In the genomic region with DNA sequence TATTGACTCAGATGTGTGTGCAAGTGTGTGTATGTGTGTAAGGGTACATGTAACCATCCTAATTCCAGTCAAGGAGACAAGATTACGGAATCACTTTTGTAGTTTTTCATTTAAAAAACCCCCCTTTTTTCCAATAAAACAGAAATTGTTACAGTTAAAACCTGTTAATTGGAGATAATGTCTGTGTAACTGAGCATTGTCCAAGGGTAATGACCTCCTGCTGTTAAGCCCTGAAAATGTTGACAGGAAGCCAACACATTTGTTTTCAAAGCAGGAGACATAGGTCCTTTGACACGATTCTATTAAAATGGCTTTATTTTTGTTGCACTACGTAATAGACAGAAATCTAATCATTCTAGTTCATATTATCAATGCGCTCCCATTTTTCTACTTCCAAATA, we compare ENCODE assay signal across 17 cellular contexts.
DNase-seq lines count a peak whose midpoint lies in the region; ATAC-seq and TF ChIP-seq lines count a peak whose summit lies in the region.
"Had no signal": no experiment of that assay in that cellular context is flagged by ENCODE, and none has a peak within 500 bp of the region (broad histone marks: within the 10 kb centered on the region; RNA-seq: fewer than 3 reads in every experiment).

No MANE protein-coding gene starts in this region.

- no peaks in the 10 kb centered on the region for H3K36me3 ChIP-seq in mesendoderm (ENCODE audit: control insufficient read depth, insufficient read depth, low read length)

- no peak for TF ChIP-seq CTCF in endothelial cell (IDR thresholded peaks at IDR 0.05; ENCODE audit: unreplicated experiment)

- no peaks in the 10 kb centered on the region for H3K4me1 Mint-ChIP-seq in stimulated activated effector memory CD8-positive, alpha-beta T cell treated with anti-CD3 and anti-CD28 coated beads, Interleukin-12 subunit alpha, Interleukin-12 subunit beta, amount 100 ng/mL, for 72 hours
- no peaks in the 10 kb centered on the region for H3K4me1 Mint-ChIP-seq in endothelial cell (ENCODE audit: unreplicated experiment)
- H3K4me1 Mint-ChIP-seq: CD14-positive monocyte had no signal

- H2BK120ac ChIP-seq in mesendoderm (ENCODE audit: low read depth, low read length), result no peak overlapping the region

- DNase-seq in DMS 273 (lab: John Stamatoyannopoulos, UW; ENCODE audit: unreplicated experiment) (peak; percentile 51), DMS 273 treated with DMSO at 0.1 percent for 48 hours (lab: John Stamatoyannopoulos, UW) (no peak), NCI-H748 treated with DMSO at 0.1 percent for 48 hours (lab: John Stamatoyannopoulos, UW) (peak; percentile 50), mesendoderm (peak; percentile 44), endothelial cell (ENCODE audit: low spot score) (no peak)
- DNase-seq in stimulated activated effector memory CD8-positive, alpha-beta T cell treated with anti-CD3 and anti-CD28 coated beads, Interleukin-12 subunit alpha, Interleukin-12 subunit beta, amount 100 ng/mL, for 72 hours (ENCODE audit: low spot score in 2 of 2), result no peak
- DNase-seq: Caco-2, DMS79, NCI-H1436 treated with DMSO at 0.1 percent for 48 hours, NCI-H446 treated with DMSO at 0.1 percent for 48 hours, PC-9, T-helper 1 cell had no signal

- H3K4me3 ChIP-seq in mesendoderm (ENCODE audit: low read length), result no peak overlapping the region
- H3K4me3 ChIP-seq: PC-9 had no signal

- no peak for TF ChIP-seq EP300 in Ishikawa (IDR thresholded peaks at IDR 0.05; ENCODE audit: borderline replicate concordance)

- no peaks in the 10 kb centered on the region for H3K27me3 ChIP-seq in mesendoderm (ENCODE audit: insufficient read depth, low read length, poor library complexity)

- H3K23ac ChIP-seq in mesendoderm (ENCODE audit: low read length), result no peak overlapping the region

- no peaks in the 10 kb centered on the region for H3K79me1 ChIP-seq in mesendoderm (ENCODE audit: low read length)

- H3K27ac Mint-ChIP-seq in stimulated activated effector memory CD8-positive, alpha-beta T cell treated with anti-CD3 and anti-CD28 coated beads, Interleukin-12 subunit alpha, Interleukin-12 subunit beta, amount 100 ng/mL, for 72 hours, result no peak overlapping the region
- no peak overlapping the region for H3K27ac Mint-ChIP-seq in endothelial cell (ENCODE audit: unreplicated experiment)
- H3K27ac Mint-ChIP-seq: CD14-positive monocyte had no signal

- H3K18ac ChIP-seq in mesendoderm (ENCODE audit: low read length), result no peak overlapping the region

- H2BK5ac ChIP-seq in mesendoderm (ENCODE audit: low read length), result no peak overlapping the region

- TF ChIP-seq RAD21 in Ishikawa (IDR thresholded peaks at IDR 0.05; ENCODE audit: low read depth), result no peak

- no peak overlapping the region for H2AK5ac ChIP-seq in mesendoderm (ENCODE audit: low read length)

- no peaks in the 10 kb centered on the region for H3K4me1 ChIP-seq in mesendoderm (ENCODE audit: control insufficient read depth, low read depth, low read length)
- H3K4me1 ChIP-seq: Caco-2 had no signal

- H3K9ac ChIP-seq in mesendoderm (ENCODE audit: low read length), result no peak overlapping the region

- H3K56ac ChIP-seq in mesendoderm (ENCODE audit: low read length), result no peak overlapping the region

- H2BK15ac ChIP-seq in mesendoderm (replicated peaks; ENCODE audit: low read depth), result no peak overlapping the region

- H3K79me2 ChIP-seq in mesendoderm (ENCODE audit: control insufficient read depth, insufficient read depth, low read length), result no peaks in the 10 kb centered on the region

- no peak overlapping the region for H3K4ac ChIP-seq in mesendoderm (ENCODE audit: low read depth, low read length)

- H4K5ac ChIP-seq in mesendoderm (ENCODE audit: low read length), result no peak overlapping the region

- H3K27ac ChIP-seq in mesendoderm (ENCODE audit: low read depth, low read length), result no peak overlapping the region
- H3K27ac ChIP-seq: 22Rv1, PC-9, RWPE1 had no signal

- no peak overlapping the region for H4K8ac ChIP-seq in mesendoderm (ENCODE audit: low read depth, low read length)

- peaks cover 2% of the 10 kb centered on the region for H3K9me3 Mint-ChIP-seq in stimulated activated effector memory CD8-positive, alpha-beta T cell treated with anti-CD3 and anti-CD28 coated beads, Interleukin-12 subunit alpha, Interleukin-12 subunit beta, amount 100 ng/mL, for 72 hours
- no peaks in the 10 kb centered on the region for H3K9me3 Mint-ChIP-seq in endothelial cell (ENCODE audit: unreplicated experiment)

- H3K4me2 ChIP-seq in mesendoderm (ENCODE audit: low read length), result no peak overlapping the region
- H3K4me2 ChIP-seq: PC-9 had no signal

- ATAC-seq in stimulated activated effector memory CD8-positive, alpha-beta T cell treated with anti-CD3 and anti-CD28 coated beads, Interleukin-12 subunit alpha, Interleukin-12 subunit beta, amount 100 ng/mL, for 72 hours, result no peak
- no peak for ATAC-seq in HG03432 (IDR thresholded peaks at IDR 0.05; ENCODE audit: unreplicated experiment)

- no peaks in the 10 kb centered on the region for H3K27me3 Mint-ChIP-seq in endothelial cell (ENCODE audit: unreplicated experiment)

- no peaks in the 10 kb centered on the region for H3K36me3 Mint-ChIP-seq in stimulated activated effector memory CD8-positive, alpha-beta T cell treated with anti-CD3 and anti-CD28 coated beads, Interleukin-12 subunit alpha, Interleukin-12 subunit beta, amount 100 ng/mL, for 72 hours
- no peaks in the 10 kb centered on the region for H3K36me3 Mint-ChIP-seq in endothelial cell (ENCODE audit: low read depth, unreplicated experiment)
- H3K36me3 Mint-ChIP-seq: CD14-positive monocyte had no signal

- WGBS in mesendoderm (ENCODE audit: extremely low coverage, insufficient coverage, low lambda C conversion rate), result no CpG with 5 or more reads among the region's 4 CpGs

- no peak overlapping the region for H3K4me3 Mint-ChIP-seq in stimulated activated effector memory CD8-positive, alpha-beta T cell treated with anti-CD3 and anti-CD28 coated beads, Interleukin-12 subunit alpha, Interleukin-12 subunit beta, amount 100 ng/mL, for 72 hours
- H3K4me3 Mint-ChIP-seq in endothelial cell (ENCODE audit: unreplicated experiment), result no peak overlapping the region
- H3K4me3 Mint-ChIP-seq: CD14-positive monocyte had no signal

TF ChIP-seq in Ishikawa, 13 proteins besides CTCF, POLR2A, EP300 and RAD21:
- TF ChIP-seq NFIC (IDR thresholded peaks at IDR 0.05) (peak; percentile 92), TCF12 (IDR thresholded peaks at IDR 0.05; ENCODE audit: low read depth) (no peak), FOXM1 (IDR thresholded peaks at IDR 0.05; ENCODE audit: borderline replicate concordance, low read depth) (no peak), TEAD4 (IDR thresholded peaks at IDR 0.05) (peak; percentile 59; the same call in 1 of the 2 replicates)
TF ChIP-seq in Ishikawa: peak in this region for 2.

Comparison
In these comparisons a context has a peak if more than half of its experiments do, and no peak if none do; other contexts are left out.
1. DNase-seq: peak in DMS 273 (single experiment), NCI-H748 treated with DMSO at 0.1 percent for 48 hours (single experiment) and mesendoderm (single experiment); none in DMS 273 treated with DMSO at 0.1 percent for 48 hours (single experiment), stimulated activated effector memory CD8-positive, alpha-beta T cell treated with anti-CD3 and anti-CD28 coated beads, Interleukin-12 subunit alpha, Interleukin-12 subunit beta, amount 100 ng/mL, for 72 hours (0 of 2) and endothelial cell (single experiment).